ENCODE assay signal across 1 cellular context in genomic region chr9:99906403-99907207, GRCh38.
TF ChIP-seq lines count a peak whose summit lies in the region.

TSS of gene STX17 (plus strand) at chr9:99906654. CDS start at chr9:99915240, 8,586 bp downstream.

TF ChIP-seq in K562, 482 proteins besides CTCF, POLR2A, EP300 and RAD21 (continued from another document and continues in another):
- no peak for TF ChIP-seq ZNF518B (CRISPR knock-in tag; IDR thresholded peaks at IDR 0.05)
- TF ChIP-seq SIRT6 (IDR thresholded peaks at IDR 0.05; ENCODE audit: low read depth, low read length): no peak
- peak; percentile 55; the same call in 1 of the 2 replicates for TF ChIP-seq THAP12 (CRISPR knock-in tag; IDR thresholded peaks at IDR 0.05)
- no peak for TF ChIP-seq ZNF668 (CRISPR knock-in tag; IDR thresholded peaks at IDR 0.05)
- no peak for TF ChIP-seq ZNF57 (CRISPR knock-in tag; IDR thresholded peaks at IDR 0.05)
- no peak for TF ChIP-seq ADNP (tag; IDR thresholded peaks at IDR 0.05)
- TF ChIP-seq CHD4 (IDR thresholded peaks at IDR 0.05; ENCODE audit: insufficient read depth, insufficient replicate concordance, low read depth, low read length, poor library complexity, severe bottlenecking): no peak
- no peak for TF ChIP-seq SRSF1 (IDR thresholded peaks at IDR 0.05; ENCODE audit: low read depth, low read length)
- TF ChIP-seq CC2D1A (IDR thresholded peaks at IDR 0.05): no peak
- no peak for TF ChIP-seq CEBPZ (IDR thresholded peaks at IDR 0.05; ENCODE audit: borderline replicate concordance, low read depth, low read length)
- no peak for TF ChIP-seq NEUROD1 (IDR thresholded peaks at IDR 0.05; ENCODE audit: borderline replicate concordance, low read depth, low read length, partially characterized antibody)
- TF ChIP-seq ZSCAN29 (IDR thresholded peaks at IDR 0.05): no peak
- TF ChIP-seq POLR3G (IDR thresholded peaks at IDR 0.05; ENCODE audit: extremely low read depth, insufficient read length, insufficient replicate concordance): no peak
- TF ChIP-seq ETV5 (CRISPR knock-in tag; IDR thresholded peaks at IDR 0.05; ENCODE audit: low read depth): no peak
- TF ChIP-seq ZNF165 (CRISPR knock-in tag; IDR thresholded peaks at IDR 0.05; ENCODE audit: borderline replicate concordance): no peak
- TF ChIP-seq PCBP1 (IDR thresholded peaks at IDR 0.05; ENCODE audit: low read depth, low read length, poor library complexity, severe bottlenecking): no peak
- TF ChIP-seq L3MBTL2 (IDR thresholded peaks at IDR 0.05): peak; percentile 75; the same call in 1 of the 2 replicates
- TF ChIP-seq HLTF (IDR thresholded peaks at IDR 0.05): no peak
- no peak for TF ChIP-seq RBM14 (IDR thresholded peaks at IDR 0.05; ENCODE audit: borderline replicate concordance, insufficient read depth, low read depth, low read length)
- TF ChIP-seq RFX7 (CRISPR knock-in tag; IDR thresholded peaks at IDR 0.05): no peak
- TF ChIP-seq ETV1 (tag; conservative IDR thresholded peaks at IDR 0.05; ENCODE audit: low read depth): peak; percentile 31; the same call in 1 of the 2 replicates
- TF ChIP-seq POLR2B (IDR thresholded peaks at IDR 0.05; ENCODE audit: low read depth, partially characterized antibody): peak; percentile 74
- peak; percentile 61; the same call in 1 of the 2 replicates for TF ChIP-seq ETS1 (conservative IDR thresholded peaks at IDR 0.05; ENCODE audit: control insufficient read depth, low read depth, low read length)
- TF ChIP-seq ZNF12 (CRISPR knock-in tag; IDR thresholded peaks at IDR 0.05): no peak
- TF ChIP-seq ATF7 (IDR thresholded peaks at IDR 0.05): peak; percentile 57
- TF ChIP-seq ZNF134 (CRISPR knock-in tag; conservative IDR thresholded peaks at IDR 0.05): no peak
- no peak for TF ChIP-seq RREB1 (CRISPR knock-in tag; IDR thresholded peaks at IDR 0.05)
- TF ChIP-seq NR2C1 (IDR thresholded peaks at IDR 0.05): no peak
- no peak for TF ChIP-seq NR2C1 (tag; IDR thresholded peaks at IDR 0.05)
- 0 out of 4 replicates have a peak, but pooled peaks of 1 of the 2 experiments have one; percentile 36 for TF ChIP-seq MLLT1 (IDR thresholded peaks at IDR 0.05)
- no peak for TF ChIP-seq ZNF354B (CRISPR knock-in tag; IDR thresholded peaks at IDR 0.05)
- TF ChIP-seq HDAC2 (IDR thresholded peaks at IDR 0.05): peak; percentile 64; the same call in 1 of the 2 replicates
- TF ChIP-seq RUNX1 (IDR thresholded peaks at IDR 0.05; ENCODE audit: low read depth): no peak
- TF ChIP-seq ATF3 (IDR thresholded peaks at IDR 0.05): no peak
- TF ChIP-seq ATF3 (CRISPR knock-in tag; conservative IDR thresholded peaks at IDR 0.05): no peak
- no peak for TF ChIP-seq GTF2A2 (tag; IDR thresholded peaks at IDR 0.05)
- no peak for TF ChIP-seq ARHGAP35 (IDR thresholded peaks at IDR 0.05; ENCODE audit: partially characterized antibody)
- no peak for TF ChIP-seq NR0B1 (IDR thresholded peaks at IDR 0.05; ENCODE audit: partially characterized antibody)
- no peak for TF ChIP-seq HDAC3 (IDR thresholded peaks at IDR 0.05; ENCODE audit: borderline replicate concordance, partially characterized antibody)
- TF ChIP-seq RAD51 (IDR thresholded peaks at IDR 0.05; ENCODE audit: borderline replicate concordance, low read depth): no peak; the same call in 1 of the 2 replicates
